7 cellular contexts compared by ENCODE assay signal in the genomic region with DNA sequence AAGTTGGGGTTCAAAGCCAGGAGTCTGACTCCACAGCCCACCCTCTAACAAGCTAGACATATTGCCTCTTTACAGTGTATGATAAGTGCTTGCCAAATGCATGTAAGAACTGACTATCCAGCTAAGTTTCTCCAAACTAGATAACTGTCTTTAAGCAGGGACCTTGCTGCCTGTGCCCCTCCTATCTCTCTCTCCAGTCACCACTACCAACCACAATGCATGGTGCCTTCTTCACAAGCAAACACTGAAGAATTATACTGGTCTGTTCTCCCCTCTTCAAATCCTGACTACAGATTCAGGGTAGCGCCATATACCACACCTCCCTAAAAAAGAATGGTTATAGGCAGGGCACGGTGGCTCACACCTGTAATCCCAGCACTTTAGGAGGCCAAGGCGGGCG. TPM values are rescaled to one million over a fixed set of nuclear protein-coding genes. Genes with fewer than 3 reads are reported as not detected.
"Had no signal": no experiment of that assay in that cellular context is flagged by ENCODE, and none has a peak within 500 bp of the region (broad histone marks: within the 10 kb centered on the region; RNA-seq: fewer than 3 reads in every experiment).

No MANE protein-coding gene starts in this region.

RNA-seq across cellular contexts. Expression of gene WIPF3, which starts 55.3 kb away (rescaled TPM):
- total RNA-seq: activated B cell treated with CpG ODN at 0.5 μM for 24 hours; activated CD4-positive, alpha-beta memory T cell treated with anti-CD3 and anti-CD28 coated beads, Interleukin-2, amount 10 ng/mL, durations not matched to agents 7 days and 5 days; activated CD4-positive, alpha-beta T cell treated with anti-CD3 and anti-CD28 coated beads, Interleukin-2, amount 10 ng/mL, durations not matched to agents 7 days and 5 days; activated CD8-positive, alpha-beta memory T cell treated with anti-CD3 and anti-CD28 coated beads, Interleukin-2, amount 10 ng/mL, durations not matched to agents 7 days and 5 days; activated CD8-positive, alpha-beta T cell treated with anti-CD3 and anti-CD28 coated beads, Interleukin-2, amount 10 ng/mL, durations not matched to agents 7 days and 5 days; activated naive CD8-positive, alpha-beta T cell treated with anti-CD3 and anti-CD28 coated beads, Interleukin-2, amount 10 ng/mL, durations not matched to agents 7 days and 5 days; activated T-helper 2 cell treated with anti-CD3 and anti-CD28 coated beads, Interferon-gamma antibody, Interleukin-2, Interleukin-4, amounts not matched to agents 10 μg/mL and 5 μg/mL and 100 μg/mL, durations not matched to agents 14 hours and 24 hours and 36 hours had no signal
